ENCODE assay signal across 19 cellular contexts in genomic region chr15:47715402-47715801, GRCh38. TPM values are rescaled to one million over a fixed set of nuclear protein-coding genes. Genes with fewer than 3 reads are reported as not detected.
DNase-seq lines count a peak whose midpoint lies in the region; ATAC-seq, FAIRE-seq and TF ChIP-seq lines count a peak whose summit lies in the region.
"Had no signal": no experiment of that assay in that cellular context is flagged by ENCODE, and none has a peak within 500 bp of the region (broad histone marks: within the 10 kb centered on the region; RNA-seq: fewer than 3 reads in every experiment).

No MANE protein-coding gene starts in this region.

- H3K4me3 ChIP-seq in left ventricle myocardium inferior (peak overlapping the region; percentile 94), sigmoid colon (no peak overlapping the region), body of pancreas (no peak overlapping the region)
- H3K4me3 ChIP-seq: BLaER1, GM12878 had no signal

- TF ChIP-seq CTCF in left ventricle myocardium inferior (IDR thresholded peaks at IDR 0.05; ENCODE audit: borderline replicate concordance) (no peak), sigmoid colon (IDR thresholded peaks at IDR 0.05) (no peak), body of pancreas (IDR thresholded peaks at IDR 0.05) (no peak), D721Med (IDR thresholded peaks at IDR 0.05; ENCODE audit: insufficient read depth, missing control alignments) (no peak)

- no peak for TF ChIP-seq POLR2A in sigmoid colon (IDR thresholded peaks at IDR 0.05)
- no peak for TF ChIP-seq POLR2A in body of pancreas (IDR thresholded peaks at IDR 0.05)
- TF ChIP-seq POLR2A in GM18505 (IDR thresholded peaks at IDR 0.05; ENCODE audit: borderline replicate concordance, extremely low read depth, insufficient read depth, insufficient read length), result no peak

- H3K27ac ChIP-seq in left ventricle myocardium inferior (replicated peaks), result no peak overlapping the region
- peak overlapping the region in 3 of 4 donors; percentile 41 to 81 (median 46) for H3K27ac ChIP-seq in sigmoid colon
- no peak overlapping the region for H3K27ac ChIP-seq in body of pancreas
- H3K27ac ChIP-seq: BLaER1, HL-60 had no signal

- ATAC-seq in Right ventricle myocardium inferior (no peak), body of pancreas (no peak), GM18505 (IDR thresholded peaks at IDR 0.05; ENCODE audit: unreplicated experiment) (no peak)
- ATAC-seq: GM12878 had no signal

- peaks cover 43% of the 10 kb centered on the region for H3K4me1 ChIP-seq in left ventricle myocardium inferior
- peaks cover 0 to 24% (median 18%) of the 10 kb centered on the region in 4 donors for H3K4me1 ChIP-seq in sigmoid colon
- H3K4me1 ChIP-seq in body of pancreas, result peaks cover 25% of the 10 kb centered on the region

- H3K9me3 ChIP-seq in left ventricle myocardium inferior (replicated peaks) (no peaks in the 10 kb centered on the region), sigmoid colon (no peaks in the 10 kb centered on the region), body of pancreas (no peaks in the 10 kb centered on the region)

- 89 to 92% methylated on average over 7 of the region's 7 CpGs for WGBS in sigmoid colon, 2 donors
- 88% methylated on average over 7 of the region's 7 CpGs for WGBS in body of pancreas, 2 donors

- no peaks in the 10 kb centered on the region for H3K36me3 ChIP-seq in left ventricle myocardium inferior
- H3K36me3 ChIP-seq in sigmoid colon, result no peaks in the 10 kb centered on the region
- H3K36me3 ChIP-seq in body of pancreas (replicated peaks in 1 of 2; ENCODE audit: insufficient read depth in 1 of 2, low read depth in 2 of 2), result no peaks in the 10 kb centered on the region
- H3K36me3 ChIP-seq: BLaER1 had no signal

- H3K27me3 ChIP-seq in left ventricle myocardium inferior (ENCODE audit: low read depth) (no peaks in the 10 kb centered on the region), sigmoid colon (peaks cover 0 to 23% (median 0%) of the 10 kb centered on the region in 3 donors), body of pancreas (no peaks in the 10 kb centered on the region)

- TF ChIP-seq EP300 in sigmoid colon (IDR thresholded peaks at IDR 0.05), result no peak

- no peak for FAIRE-seq in D721Med (lab: Jason Lieb, UNC)
- FAIRE-seq: GM12878, GM18507 had no signal

- no peak for DNase-seq in left ventricle myocardium inferior
- DNase-seq in Right ventricle myocardium inferior (ENCODE audit: missing footprints), result no peak
- peak; percentile 21 for DNase-seq in medulla oblongata (ENCODE audit: extremely low spot score)
- DNase-seq in sigmoid colon, result no peak
- no peak for DNase-seq in body of pancreas
- DNase-seq in D721Med (ENCODE audit: insufficient read length, low spot score), result no peak
- DNase-seq in foreskin melanocyte, result no peak
- DNase-seq: CD8-positive, alpha-beta memory T cell; DND-41; GDM1; HCEC 1CT; NCI-H1417 treated with DMSO at 0.1 percent for 48 hours; OCI-M1 had no signal

- intact Hi-C loops in left ventricle myocardium inferior (cut with micrococcal nuclease), result no loop called here
- intact Hi-C loops in Right ventricle myocardium inferior (cut with DNase I), result loop anchor here (5.0 to 10.0 kb wide), 4 partner anchors 42 to 521 kb away; no protein-coding TSS in a partner anchor
- intact Hi-C loops in sigmoid colon (cut with DNase I), result no loop called here
- intact Hi-C loops in body of pancreas (cut with DNase I), result no loop called here

RNA-seq across cellular contexts. Expression of gene SEMA6D, which starts 1.9 kb away (rescaled TPM):
- total RNA-seq in left ventricle myocardium inferior (12.4 TPM), Right ventricle myocardium inferior (17.7 TPM), sigmoid colon (10 to 100 TPM in 1 of 4 donors, 1 to 10 TPM in 3; 5.6 to 12.5 (median 6.6) TPM), body of pancreas (10 to 100 TPM; 13.5 to 18.2 TPM)
- 10 to 100 TPM in 1 of 3 donors, 1 to 10 TPM in 2; 2.4 to 10.4 (median 2.8) TPM for polyA plus RNA-seq in sigmoid colon
- total RNA-seq: A172; CD8-positive, alpha-beta memory T cell had no signal
- polyA plus RNA-seq: CD8-positive, alpha-beta memory T cell had no signal

Comparison
In these comparisons a context has a peak if more than half of its experiments do, and no peak if none do; other contexts are left out.
1. H3K27ac ChIP-seq: peak in sigmoid colon (3 of 4); none in left ventricle myocardium inferior (single experiment) and body of pancreas (0 of 4).